ENCODE assay signal across 5 cellular contexts in the genomic region with DNA sequence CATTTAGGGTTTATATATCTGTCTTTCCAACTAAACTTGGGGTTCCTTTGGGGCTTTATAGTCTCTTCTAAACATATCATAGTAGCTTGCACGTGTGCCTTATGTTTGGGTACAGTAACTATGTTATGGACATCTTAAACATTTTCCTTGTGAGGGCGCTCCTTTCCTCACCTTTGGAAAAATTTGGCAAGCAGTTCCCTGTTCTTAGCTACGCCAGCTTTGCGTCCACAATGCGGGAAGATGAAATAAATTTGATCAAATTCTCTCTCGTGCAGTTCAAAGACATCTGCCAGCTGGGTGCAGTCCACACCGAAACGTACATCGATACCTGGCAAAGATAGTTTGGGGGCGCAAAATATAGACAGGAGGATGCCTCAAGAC. TPM values are rescaled to one million over a fixed set of nuclear protein-coding genes. Genes with fewer than 3 reads are reported as not detected.
DNase-seq lines count a peak whose midpoint lies in the region; ATAC-seq and TF ChIP-seq lines count a peak whose summit lies in the region.

No MANE protein-coding gene starts in this region.

- H3K4me1 ChIP-seq in Loucy (ENCODE audit: insufficient read depth, low read length, poor library complexity, severe bottlenecking), result no peaks in the 10 kb centered on the region
- peaks cover 10 to 16% (median 12%) of the 10 kb centered on the region in 3 donors for H3K4me1 ChIP-seq in skeletal muscle tissue (ENCODE audit: control insufficient read depth in 3 of 3, insufficient read depth in 3 of 3, low read length in 3 of 3)

- H3K4me3 ChIP-seq in Loucy (ENCODE audit: low read length, poor library complexity, severe bottlenecking) (peak overlapping the region; percentile 76), skeletal muscle tissue (ENCODE audit: low read length in 3 of 3) (peak overlapping the region; percentile 93 to 98 (median 95))

- ATAC-seq in GM21717 (IDR thresholded peaks at IDR 0.05; ENCODE audit: unreplicated experiment), result peak; percentile 11

- no peaks in the 10 kb centered on the region for H3F3A ChIP-seq in Loucy (ENCODE audit: low read depth)

- H3K36me3 ChIP-seq in Loucy (ENCODE audit: insufficient read depth, low read length), result no peaks in the 10 kb centered on the region
- H3K36me3 ChIP-seq in skeletal muscle tissue (ENCODE audit: control insufficient read depth in 3 of 3, insufficient read depth in 3 of 3, low read length in 3 of 3), result peaks cover 0 to 10% (median 0%) of the 10 kb centered on the region in 3 donors

- H3K4me1 Mint-ChIP-seq in endothelial cell (ENCODE audit: unreplicated experiment), result peaks cover 11% of the 10 kb centered on the region

- H3K9me3 Mint-ChIP-seq in endothelial cell (ENCODE audit: unreplicated experiment), result no peaks in the 10 kb centered on the region

- no peaks in the 10 kb centered on the region for H3K27me3 Mint-ChIP-seq in endothelial cell (ENCODE audit: unreplicated experiment)

- TF ChIP-seq CTCF in Loucy (conservative IDR thresholded peaks at IDR 0.05; ENCODE audit: low read length), result no peak
- TF ChIP-seq CTCF in endothelial cell (IDR thresholded peaks at IDR 0.05; ENCODE audit: unreplicated experiment), result no peak

- H3K79me2 ChIP-seq in Loucy (ENCODE audit: insufficient read depth, low read length), result no peaks in the 10 kb centered on the region

- DNase-seq in endothelial cell (ENCODE audit: low spot score), result peak; percentile 6
- DNase-seq in stimulated activated naive CD4-positive, alpha-beta T cell (lab: John Stamatoyannopoulos, UW), result no peak

- H3K27me3 ChIP-seq in Loucy (ENCODE audit: insufficient read depth, low read length, poor library complexity, severe bottlenecking), result no peaks in the 10 kb centered on the region
- H3K27me3 ChIP-seq in skeletal muscle tissue (ENCODE audit: control insufficient read depth in 3 of 3, insufficient read depth in 3 of 3, low read length in 3 of 3), result no peaks in the 10 kb centered on the region

- H3K9me3 ChIP-seq in Loucy (ENCODE audit: insufficient read depth, low read depth, low read length) (no peaks in the 10 kb centered on the region), skeletal muscle tissue (ENCODE audit: control insufficient read depth in 3 of 3, low read length in 3 of 3) (no peaks in the 10 kb centered on the region)

- H3K36me3 Mint-ChIP-seq in endothelial cell (ENCODE audit: low read depth, unreplicated experiment), result no peaks in the 10 kb centered on the region

- no peaks in the 10 kb centered on the region for H3K9me2 ChIP-seq in Loucy (replicated peaks; ENCODE audit: low read depth, low read length)

- H3K27ac ChIP-seq in skeletal muscle tissue (ENCODE audit: low read depth, low read length), result peak overlapping the region; percentile 96

- no peaks in the 10 kb centered on the region for H4K20me1 ChIP-seq in Loucy (ENCODE audit: insufficient read depth, low read length, poor library complexity, severe bottlenecking)

- H3K4me2 ChIP-seq in Loucy (ENCODE audit: low read depth, low read length, poor library complexity, severe bottlenecking), result peak overlapping the region; percentile 77

- H3K9ac ChIP-seq in Loucy (ENCODE audit: low read depth, low read length, poor library complexity, severe bottlenecking) (peak overlapping the region; percentile 69), skeletal muscle tissue (ENCODE audit: low read depth in 1 of 3, low read length in 3 of 3) (peak overlapping the region; percentile 75 to 95 (median 82))

- peak overlapping the region; percentile 96 for H3K4me3 Mint-ChIP-seq in endothelial cell (ENCODE audit: unreplicated experiment)

- H3K27ac Mint-ChIP-seq in endothelial cell (ENCODE audit: unreplicated experiment), result peak overlapping the region; percentile 39

- H2AFZ ChIP-seq in Loucy (ENCODE audit: low read length), result peak overlapping the region; percentile 88

RNA-seq across cellular contexts. Expression of a gene that starts 0.6 kb away (rescaled TPM):
- 1.4 TPM for total RNA-seq in endothelial cell (ENCODE audit: unreplicated experiment)
- total RNA-seq in skeletal muscle tissue, result 2.1 TPM

RNA-seq across cellular contexts. Expression of a gene that starts 1.0 kb away (rescaled TPM):
- total RNA-seq in endothelial cell (ENCODE audit: unreplicated experiment), result 35.6 TPM
- 6.8 TPM for total RNA-seq in skeletal muscle tissue

RNA-seq across cellular contexts. Expression of a gene that starts 7.0 kb away (rescaled TPM):
- 35.8 TPM for total RNA-seq in endothelial cell (ENCODE audit: unreplicated experiment)
- total RNA-seq in skeletal muscle tissue, result 44.4 TPM

RNA-seq across cellular contexts. Expression of a gene that starts 33.2 kb away (rescaled TPM):
- not detected for total RNA-seq in endothelial cell (ENCODE audit: unreplicated experiment)
- 37.6 TPM for total RNA-seq in skeletal muscle tissue

RNA-seq across cellular contexts. Expression of a gene that starts 34.2 kb away (rescaled TPM):
- total RNA-seq in endothelial cell (ENCODE audit: unreplicated experiment) (not detected), skeletal muscle tissue (16.7 TPM)
